1 cellular context compared by ENCODE assay signal in the genomic region with DNA sequence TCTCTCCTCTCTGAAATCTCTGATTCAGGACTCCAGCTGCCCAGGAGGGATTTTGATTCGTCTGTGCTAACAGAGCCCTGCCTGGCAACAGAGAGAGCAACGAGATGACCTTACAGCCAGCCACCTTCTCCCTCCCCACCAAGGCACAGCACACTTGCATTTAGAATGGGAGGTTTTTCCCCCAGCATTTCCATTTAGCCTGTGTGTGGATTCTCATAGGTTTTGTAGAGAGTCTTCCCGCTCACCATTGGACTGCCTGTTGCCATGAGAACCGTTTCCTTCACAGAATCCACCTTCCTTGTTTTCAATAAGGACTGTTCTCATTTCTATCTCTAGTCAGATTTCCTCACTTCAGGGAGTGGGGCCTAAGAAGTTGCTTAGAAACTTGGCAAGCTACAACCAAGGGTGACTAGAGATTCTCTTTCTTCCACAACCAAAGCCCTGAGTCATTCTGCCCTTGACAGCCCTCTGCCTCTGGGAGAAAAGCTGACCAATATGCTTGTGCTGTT.
TF ChIP-seq lines count a peak whose summit lies in the region.

No MANE protein-coding gene starts in this region.

TF ChIP-seq in SK-N-SH treated with all-trans-retinoic acid at 6 μM for 48 hours, 23 proteins besides CTCF, POLR2A, EP300 and RAD21 (continued from another document):
- TF ChIP-seq, protein P1, sequence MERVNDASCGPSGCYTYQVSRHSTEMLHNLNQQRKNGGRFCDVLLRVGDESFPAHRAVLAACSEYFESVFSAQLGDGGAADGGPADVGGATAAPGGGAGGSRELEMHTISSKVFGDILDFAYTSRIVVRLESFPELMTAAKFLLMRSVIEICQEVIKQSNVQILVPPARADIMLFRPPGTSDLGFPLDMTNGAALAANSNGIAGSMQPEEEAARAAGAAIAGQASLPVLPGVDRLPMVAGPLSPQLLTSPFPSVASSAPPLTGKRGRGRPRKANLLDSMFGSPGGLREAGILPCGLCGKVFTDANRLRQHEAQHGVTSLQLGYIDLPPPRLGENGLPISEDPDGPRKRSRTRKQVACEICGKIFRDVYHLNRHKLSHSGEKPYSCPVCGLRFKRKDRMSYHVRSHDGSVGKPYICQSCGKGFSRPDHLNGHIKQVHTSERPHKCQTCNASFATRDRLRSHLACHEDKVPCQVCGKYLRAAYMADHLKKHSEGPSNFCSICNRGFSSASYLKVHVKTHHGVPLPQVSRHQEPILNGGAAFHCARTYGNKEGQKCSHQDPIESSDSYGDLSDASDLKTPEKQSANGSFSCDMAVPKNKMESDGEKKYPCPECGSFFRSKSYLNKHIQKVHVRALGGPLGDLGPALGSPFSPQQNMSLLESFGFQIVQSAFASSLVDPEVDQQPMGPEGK (CRISPR knock-in tag; IDR thresholded peaks at IDR 0.05; ENCODE audit: borderline replicate concordance): no peak
- TF ChIP-seq ISL1 (CRISPR knock-in tag; IDR thresholded peaks at IDR 0.05) (no peak), OSR1 (CRISPR knock-in tag; IDR thresholded peaks at IDR 0.05) (no peak)
